Comparison of ENCODE assay signal across 18 cellular contexts in genomic region chr3:26984601-26985000, GRCh38.
A peak's percentile ranks its signal among the peaks of the same experiment; 100 is the strongest.
DNase-seq lines count a peak whose midpoint lies in the region; ATAC-seq and TF ChIP-seq lines count a peak whose summit lies in the region.
"Had no signal": no experiment of that assay in that cellular context is flagged by ENCODE, and none has a peak within 500 bp of the region (broad histone marks: within the 10 kb centered on the region; RNA-seq: fewer than 3 reads in every experiment).

No MANE protein-coding gene starts in this region.

- H3K36me3 ChIP-seq in BLaER1 = no peaks in the 10 kb centered on the region

- peaks cover 4% of the 10 kb centered on the region for H3K27me3 Mint-ChIP-seq in brain
- peaks cover 0 to 3% (median 0%) of the 10 kb centered on the region in 5 donors for H3K27me3 Mint-ChIP-seq in naive thymus-derived CD8-positive, alpha-beta T cell
- H3K27me3 Mint-ChIP-seq: CD4-positive, alpha-beta T cell; CD8-positive, alpha-beta memory T cell had no signal

- peaks cover 0 to 2% (median 0%) of the 10 kb centered on the region in 5 experiments for H3K9me3 Mint-ChIP-seq in brain
- peaks cover 0 to 6% (median 0%) of the 10 kb centered on the region in 9 donors for H3K9me3 Mint-ChIP-seq in naive thymus-derived CD8-positive, alpha-beta T cell

- H3K36me3 Mint-ChIP-seq in brain = no peaks in the 10 kb centered on the region
- H3K36me3 Mint-ChIP-seq in naive thymus-derived CD8-positive, alpha-beta T cell = no peaks in the 10 kb centered on the region
- H3K36me3 Mint-ChIP-seq: CD14-positive monocyte; CD8-positive, alpha-beta memory T cell had no signal

- peak overlapping the region; percentile 53 for H3K4me2 ChIP-seq in BLaER1
- H3K4me2 ChIP-seq: A549 had no signal

- H4K20me1 ChIP-seq in BLaER1 = no peaks in the 10 kb centered on the region

- H3K9ac ChIP-seq in BLaER1 = no peak overlapping the region

- H3K27me3 ChIP-seq in BLaER1 = no peaks in the 10 kb centered on the region

- POLR2A ChIA-PET in naive thymus-derived CD8-positive, alpha-beta T cell (lab: Charles Lee) = no interaction called here

- TF ChIP-seq CTCF in brain (conservative IDR thresholded peaks at IDR 0.05) = no peak

- ATAC-seq in HG02678 (IDR thresholded peaks at IDR 0.05; ENCODE audit: unreplicated experiment) = no peak
- no peak for ATAC-seq in naive thymus-derived CD8-positive, alpha-beta T cell
- ATAC-seq: A549 had no signal

- H3K4me1 Mint-ChIP-seq in brain = peaks cover 16% of the 10 kb centered on the region
- no peaks in the 10 kb centered on the region for H3K4me1 Mint-ChIP-seq in naive thymus-derived CD8-positive, alpha-beta T cell
- H3K4me1 Mint-ChIP-seq: CD14-positive monocyte; CD8-positive, alpha-beta memory T cell had no signal

- DNase-seq in HT1080 (ENCODE audit: low read depth) = peak; percentile 14
- DNase-seq in retina = peak; percentile 31
- DNase-seq in EL = no peak
- no peak for DNase-seq in naive thymus-derived CD8-positive, alpha-beta T cell
- DNase-seq: 8988T; Calu3; CD4-positive, alpha-beta T cell; CD8-positive, alpha-beta memory T cell; COR-L47; DMS53; DMS79 treated with DMSO at 0.1 percent for 48 hours; H7; HCEC 1CT had no signal

- H3K4me3 Mint-ChIP-seq in brain = no peak overlapping the region
- no peak overlapping the region for H3K4me3 Mint-ChIP-seq in naive thymus-derived CD8-positive, alpha-beta T cell
- H3K4me3 Mint-ChIP-seq: CD14-positive monocyte; CD4-positive, alpha-beta T cell; CD8-positive, alpha-beta memory T cell had no signal

- H3K4me1 ChIP-seq in BLaER1 = peaks cover 27% of the 10 kb centered on the region
- H3K4me1 ChIP-seq: A549 had no signal

- peak overlapping the region in 3 of 5 experiments; percentile 27 to 65 (median 53) for H3K27ac Mint-ChIP-seq in brain
- no peak overlapping the region for H3K27ac Mint-ChIP-seq in naive thymus-derived CD8-positive, alpha-beta T cell
- H3K27ac Mint-ChIP-seq: CD14-positive monocyte; CD4-positive, alpha-beta T cell; CD8-positive, alpha-beta memory T cell had no signal

- no peak overlapping the region for H3K27ac ChIP-seq in BLaER1
- H3K27ac ChIP-seq: A549 had no signal

- no peaks in the 10 kb centered on the region for H3K9me3 ChIP-seq in BLaER1
- H3K9me3 ChIP-seq: A549 had no signal

- H3K4me3 ChIP-seq in BLaER1 = no peak overlapping the region
- H3K4me3 ChIP-seq: A549 had no signal

Comparison
In these comparisons a context has a peak if more than half of its experiments do, and no peak if none do; other contexts are left out.
1. DNase-seq: peak in HT1080 (single experiment) and retina (single experiment); none in EL (single experiment) and naive thymus-derived CD8-positive, alpha-beta T cell (0 of 10).
2. H3K27ac Mint-ChIP-seq: peak in brain (3 of 5); none in naive thymus-derived CD8-positive, alpha-beta T cell (0 of 10).